In genomic region chr1:48356901-48357300, GRCh38 we compare ENCODE assay signal across 1 cellular context.
TF ChIP-seq lines count a peak whose summit lies in the region.

No MANE protein-coding gene starts in this region.

TF ChIP-seq in WTC11, 78 proteins besides CTCF, POLR2A, EP300 and RAD21 (continued from another document):
- no peak for TF ChIP-seq GTF2I (CRISPR knock-in tag; conservative IDR thresholded peaks at IDR 0.05)
- TF ChIP-seq NR2C2 (CRISPR knock-in tag; IDR thresholded peaks at IDR 0.05), result no peak
- TF ChIP-seq ARID4B (CRISPR knock-in tag; IDR thresholded peaks at IDR 0.05; ENCODE audit: borderline replicate concordance), result no peak
- TF ChIP-seq ZNF425 (CRISPR knock-in tag; conservative IDR thresholded peaks at IDR 0.05), result no peak
- no peak for TF ChIP-seq ZNF532 (CRISPR knock-in tag; IDR thresholded peaks at IDR 0.05; ENCODE audit: borderline replicate concordance)
- no peak for TF ChIP-seq ZNF423 (CRISPR knock-in tag; IDR thresholded peaks at IDR 0.05)
